ENCODE assay signal across 8 cellular contexts in the genomic region with DNA sequence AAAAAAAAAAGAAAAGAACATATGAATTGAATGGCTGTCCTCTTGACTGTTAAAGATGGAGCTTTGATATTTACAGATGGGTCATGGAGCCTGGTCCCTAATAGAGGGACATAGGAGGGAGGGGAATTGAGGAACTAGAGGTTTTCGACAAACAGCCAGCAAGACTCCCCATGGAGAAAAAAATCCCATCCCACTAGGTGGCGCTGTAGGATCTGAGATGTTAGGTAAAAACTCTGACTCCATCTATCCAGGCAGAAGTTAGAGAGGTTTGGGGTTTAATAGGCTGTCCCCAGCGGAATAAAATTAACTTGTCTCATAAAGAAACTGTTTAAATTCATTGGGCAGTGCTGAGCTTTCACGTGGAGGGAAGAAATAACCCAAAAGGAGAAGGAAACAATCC. TPM values are rescaled to one million over a fixed set of nuclear protein-coding genes. Genes with fewer than 3 reads are reported as not detected.
DNase-seq lines count a peak whose midpoint lies in the region; ATAC-seq and TF ChIP-seq lines count a peak whose summit lies in the region.

No MANE protein-coding gene starts in this region.

- no peaks in the 10 kb centered on the region for H3K4me1 ChIP-seq in foreskin keratinocyte

- DNase-seq in OCI-M2 (lab: John Stamatoyannopoulos, UW; ENCODE audit: unreplicated experiment) = peak; percentile 68
- DNase-seq in activated T-cell treated with anti-CD3 and anti-CD28 coated beads, Interleukin-2, amount 50 U/mL, for 48 hours = peak; percentile 79 to 83
- DNase-seq in foreskin keratinocyte = peak in 1 of 2 donors; percentile 30
- peak; percentile 41 for DNase-seq in putamen (ENCODE audit: low spot score)
- DNase-seq in occipital lobe (lab: John Stamatoyannopoulos, UW) = no peak

- H3K27me3 ChIP-seq in foreskin keratinocyte = no peaks in the 10 kb centered on the region

- ATAC-seq in HG02678 (IDR thresholded peaks at IDR 0.05; ENCODE audit: unreplicated experiment) (peak; percentile 69), foreskin keratinocyte (peak; percentile 49), HG03135 (IDR thresholded peaks at IDR 0.05; ENCODE audit: unreplicated experiment) (no peak)

- H3K27ac ChIP-seq in foreskin keratinocyte = no peak overlapping the region

- TF ChIP-seq CTCF in GM12874 (IDR thresholded peaks at IDR 0.05; ENCODE audit: insufficient read depth, low read depth, low read length) (peak; percentile 62), foreskin keratinocyte (conservative IDR thresholded peaks at IDR 0.05) (peak; percentile 66)

RNA-seq across cellular contexts. Expression of a gene that starts 45.9 kb away (rescaled TPM):
- total RNA-seq in foreskin keratinocyte (112 and 151 TPM in 2 replicates), occipital lobe (20.4 TPM)
- 109 and 158 TPM in 2 replicates for polyA plus RNA-seq in foreskin keratinocyte
